In genomic region chr21:43954896-43955295, GRCh38 we compare ENCODE assay signal across 6 cellular contexts.
"Had no signal": no experiment of that assay in that cellular context is flagged by ENCODE, and none has a peak within 500 bp of the region (broad histone marks: within the 10 kb centered on the region; RNA-seq: fewer than 3 reads in every experiment).

No MANE protein-coding gene starts in this region.

- H3K36me3 ChIP-seq: HAP-1 had no signal

- H3K9me3 ChIP-seq: HAP-1 had no signal

- H3K4me1 ChIP-seq: HAP-1 had no signal

- H3K4me3 ChIP-seq: HAP-1 had no signal

- ATAC-seq: HCT116 had no signal

- DNase-seq: GOT3, H7, HFFc6, IMR-90 had no signal
